Comparison of ENCODE assay signal across 18 cellular contexts in the genomic region with DNA sequence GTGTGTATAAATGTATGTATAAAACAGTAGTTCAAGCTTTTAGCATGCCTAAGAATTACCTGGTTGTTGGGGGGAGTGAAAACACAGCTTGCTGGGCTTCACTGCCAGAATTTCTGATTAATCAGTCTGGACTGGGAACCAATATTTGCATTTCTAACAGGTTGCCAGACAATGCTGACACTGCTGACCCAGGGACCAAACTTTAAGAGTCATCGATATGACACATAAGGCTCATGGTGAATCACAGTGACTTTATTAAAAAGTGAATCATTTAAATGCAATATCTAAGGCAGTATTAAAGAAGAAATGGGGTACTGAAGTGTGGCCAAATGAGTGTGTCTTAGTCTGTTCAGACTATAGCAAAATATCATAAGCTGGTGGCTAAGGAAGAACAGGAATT.
A peak's percentile ranks its signal among the peaks of the same experiment; 100 is the strongest.
DNase-seq lines count a peak whose midpoint lies in the region; ATAC-seq and TF ChIP-seq lines count a peak whose summit lies in the region.
"Had no signal": no experiment of that assay in that cellular context is flagged by ENCODE, and none has a peak within 500 bp of the region (broad histone marks: within the 10 kb centered on the region; RNA-seq: fewer than 3 reads in every experiment).

No MANE protein-coding gene starts in this region.

- no peaks in the 10 kb centered on the region for H3K36me3 ChIP-seq in CD8-positive, alpha-beta memory T cell (ENCODE audit: insufficient read depth, low read length)
- H3K36me3 ChIP-seq: BE2C had no signal

- no peak overlapping the region for H3K27ac ChIP-seq in foreskin keratinocyte
- H3K27ac ChIP-seq in CD8-positive, alpha-beta memory T cell (ENCODE audit: low read depth, low read length) = no peak overlapping the region
- H3K27ac ChIP-seq: HL-60 had no signal

- H3K9me3 Mint-ChIP-seq in CD8-positive, alpha-beta memory T cell = peaks cover 9 to 28% (median 20%) of the 10 kb centered on the region in 5 donors

- H3K27me3 Mint-ChIP-seq in CD8-positive, alpha-beta memory T cell = no peaks in the 10 kb centered on the region
- H3K27me3 Mint-ChIP-seq: CD4-positive, alpha-beta memory T cell had no signal

- no peaks in the 10 kb centered on the region for H3K4me1 Mint-ChIP-seq in CD8-positive, alpha-beta memory T cell
- H3K4me1 Mint-ChIP-seq: CD4-positive, alpha-beta memory T cell had no signal

- H3K36me3 Mint-ChIP-seq in CD8-positive, alpha-beta memory T cell = no peaks in the 10 kb centered on the region
- H3K36me3 Mint-ChIP-seq: CD4-positive, alpha-beta memory T cell had no signal

- H3K4me3 Mint-ChIP-seq in CD8-positive, alpha-beta memory T cell = no peak overlapping the region
- H3K4me3 Mint-ChIP-seq: CD4-positive, alpha-beta memory T cell had no signal

- no peak for TF ChIP-seq CTCF in foreskin keratinocyte (conservative IDR thresholded peaks at IDR 0.05)

- peak; percentile 16 for ATAC-seq in foreskin keratinocyte
- no peak for ATAC-seq in GM18907 (IDR thresholded peaks at IDR 0.05; ENCODE audit: unreplicated experiment)
- ATAC-seq: SK-N-SH treated with all-trans-retinoic acid at 6 μM for 48 hours had no signal

- H3K4me1 ChIP-seq in foreskin keratinocyte = no peaks in the 10 kb centered on the region
- H3K4me1 ChIP-seq in CD8-positive, alpha-beta memory T cell (ENCODE audit: insufficient read depth, low read length) = no peaks in the 10 kb centered on the region
- H3K4me1 ChIP-seq: BE2C had no signal

- CTCF ChIA-PET in CD8-positive, alpha-beta memory T cell (lab: Charles Lee) = no interaction called here

- no peaks in the 10 kb centered on the region for H3K9me3 ChIP-seq in CD8-positive, alpha-beta memory T cell (ENCODE audit: low read length)
- H3K9me3 ChIP-seq: BE2C had no signal

- POLR2A ChIA-PET in CD8-positive, alpha-beta memory T cell (lab: Charles Lee) = no interaction called here

- no peak overlapping the region for H3K27ac Mint-ChIP-seq in CD8-positive, alpha-beta memory T cell
- H3K27ac Mint-ChIP-seq: CD4-positive, alpha-beta memory T cell had no signal

- no peaks in the 10 kb centered on the region for H3K27me3 ChIP-seq in foreskin keratinocyte
- H3K27me3 ChIP-seq in CD8-positive, alpha-beta memory T cell (ENCODE audit: insufficient read depth, low read length, poor library complexity, severe bottlenecking) = no peaks in the 10 kb centered on the region
- H3K27me3 ChIP-seq: BE2C had no signal

- DNase-seq in RKO (ENCODE audit: low spot score) = peak; percentile 48
- peak; percentile 14 for DNase-seq in dermis blood vessel endothelial cell
- no peak for DNase-seq in foreskin keratinocyte
- peak; percentile 35 for DNase-seq in renal cortical epithelial cell (ENCODE audit: low read depth)
- DNase-seq in CD8-positive, alpha-beta memory T cell = no peak
- no peak for DNase-seq in stimulated activated CD4-positive, alpha-beta T cell treated with anti-CD3 and anti-CD28 coated beads, Interleukin-12 subunit alpha, Interleukin-12 subunit beta, amount 100 ng/mL, for 4 hours
- DNase-seq in NCI-H2171 (lab: John Stamatoyannopoulos, UW) = no peak
- DNase-seq: BE2C; CD4-positive, alpha-beta memory T cell; HCEC 1CT; KBM-7; NCI-H1048; NCI-H1694; NCI-H2107; Right ventricle myocardium superior had no signal

- no peak overlapping the region for H3K4me3 ChIP-seq in CD8-positive, alpha-beta memory T cell (ENCODE audit: low read length)

Comparison
In these comparisons a context has a peak if more than half of its experiments do, and no peak if none do; other contexts are left out.
1. DNase-seq: peak in RKO (single experiment), dermis blood vessel endothelial cell (single experiment) and renal cortical epithelial cell (single experiment); none in foreskin keratinocyte (0 of 2), CD8-positive, alpha-beta memory T cell (0 of 5), stimulated activated CD4-positive, alpha-beta T cell treated with anti-CD3 and anti-CD28 coated beads, Interleukin-12 subunit alpha, Interleukin-12 subunit beta, amount 100 ng/mL, for 4 hours (single experiment) and NCI-H2171 (single experiment).